In the genomic region with DNA sequence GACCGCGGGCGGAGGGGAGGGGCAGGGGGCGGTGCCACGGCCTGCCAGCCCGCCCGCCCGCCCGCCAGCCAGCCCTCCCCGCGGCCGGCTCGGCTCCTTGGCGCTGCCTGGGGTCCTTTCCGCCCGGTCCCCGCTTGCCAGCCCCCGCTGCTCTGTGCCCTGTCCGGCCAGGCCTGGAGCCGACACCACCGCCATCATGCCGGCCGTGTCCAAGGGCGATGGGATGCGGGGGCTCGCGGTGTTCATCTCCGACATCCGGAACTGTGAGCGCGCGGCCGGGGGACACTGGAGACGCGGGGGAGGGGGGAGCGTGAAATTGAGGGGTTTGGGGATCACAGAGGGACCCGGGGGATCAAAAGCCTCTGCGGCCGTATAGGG, we compare ENCODE assay signal across 8 cellular contexts. TPM values are rescaled to one million over a fixed set of nuclear protein-coding genes. Genes with fewer than 3 reads are reported as not detected.
DNase-seq lines count a peak whose midpoint lies in the region; ATAC-seq and TF ChIP-seq lines count a peak whose summit lies in the region.

A gene (plus strand): TSS at position 64 of the 378 bp plus-strand sequence. CDS start 133 bp downstream, at position 197.

- no peak for TF ChIP-seq CTCF in adrenal gland (IDR thresholded peaks at IDR 0.05)

- H3K4me1 ChIP-seq in adrenal gland (replicated peaks in 1 of 2) = peaks cover 28 to 40% of the 10 kb centered on the region in 2 donors

- TF ChIP-seq POLR2A in adrenal gland (IDR thresholded peaks at IDR 0.05) = peak in 1 of 2 donors; percentile 51

- peak within 1 kb of the TSS; percentile 88 for H3K4me3 Mint-ChIP-seq in stimulated activated memory B cell treated with anti-CD40 and anti-IgM and Interleukin-4, amounts not matched to agents 10 μg/mL and 1 μg/mL and 100 μg/mL, for 72 hours

- H3K4me3 ChIP-seq in adrenal gland (peak within 1 kb of the TSS; percentile 87 to 98 (median 91)), iPS-18c (ENCODE audit: insufficient read depth, low read depth, low read length) (peak within 1 kb of the TSS; percentile 81)

- H3K27me3 ChIP-seq in adrenal gland = no peaks in the 10 kb centered on the region

- peaks cover 36% of the 10 kb centered on the region for H3K4me1 Mint-ChIP-seq in stimulated activated memory B cell treated with anti-CD40 and anti-IgM and Interleukin-4, amounts not matched to agents 10 μg/mL and 1 μg/mL and 100 μg/mL, for 72 hours

- no peaks in the 10 kb centered on the region for H3K36me3 ChIP-seq in adrenal gland (replicated peaks in 1 of 2)

- no peaks in the 10 kb centered on the region for H3K9me3 ChIP-seq in adrenal gland (replicated peaks in 1 of 3)
- no peaks in the 10 kb centered on the region for H3K9me3 ChIP-seq in iPS-18c (ENCODE audit: control insufficient read depth, insufficient read depth, low read length)

- intact Hi-C loops in adrenal gland (cut with DNase I) = no loop called here

- H3K27ac ChIP-seq in adrenal gland = peak within 1 kb of the TSS; percentile 84 to 95 (median 94)

- WGBS in adrenal gland, 4 donors = 0 to 1% (median 1%) methylated on average over 21 to 39 of the region's 39 CpGs; no CpG with 5 or more reads in 1 of the 4 donors

- H3K27ac Mint-ChIP-seq in stimulated activated memory B cell treated with anti-CD40 and anti-IgM and Interleukin-4, amounts not matched to agents 10 μg/mL and 1 μg/mL and 100 μg/mL, for 72 hours = peak within 1 kb of the TSS; percentile 87

- no peak for ATAC-seq in stimulated activated memory B cell treated with anti-CD40 and anti-IgM and Interleukin-4, amounts not matched to agents 10 μg/mL and 1 μg/mL and 100 μg/mL, for 72 hours

- DNase-seq in stimulated activated CD8-positive, alpha-beta memory T cell treated with anti-CD3 and anti-CD28 coated beads, Interleukin-12 subunit alpha, Interleukin-12 subunit beta, amount 100 ng/mL, for 1 hour (ENCODE audit: low read depth) = peak; percentile 22
- DNase-seq in stimulated activated CD8-positive, alpha-beta memory T cell treated with anti-CD3 and anti-CD28 coated beads, Interleukin-4, amount 100 ng/mL, for 48 hours = no peak
- DNase-seq in adrenal gland = no peak
- no peak for DNase-seq in midbrain (lab: John Stamatoyannopoulos, UW)
- no peak for DNase-seq in NK-92 (lab: John Stamatoyannopoulos, UW; ENCODE audit: unreplicated experiment)
- DNase-seq in COLO829 (ENCODE audit: low spot score) = no peak

- no peaks in the 10 kb centered on the region for H3K27me3 Mint-ChIP-seq in stimulated activated memory B cell treated with anti-CD40 and anti-IgM and Interleukin-4, amounts not matched to agents 10 μg/mL and 1 μg/mL and 100 μg/mL, for 72 hours

- H3K9me3 Mint-ChIP-seq in stimulated activated memory B cell treated with anti-CD40 and anti-IgM and Interleukin-4, amounts not matched to agents 10 μg/mL and 1 μg/mL and 100 μg/mL, for 72 hours = no peaks in the 10 kb centered on the region

- peaks cover 17% of the 10 kb centered on the region for H3K36me3 Mint-ChIP-seq in stimulated activated memory B cell treated with anti-CD40 and anti-IgM and Interleukin-4, amounts not matched to agents 10 μg/mL and 1 μg/mL and 100 μg/mL, for 72 hours

RNA-seq across cellular contexts. Expression of the gene that starts here (rescaled TPM):
- total RNA-seq in adrenal gland = 100 to 1,000 TPM; 199 to 455 (median 265) TPM
- 100 to 1,000 TPM in 1 of 3 donors, 10 to 100 TPM in 2; 71.5 to 131 (median 90.3) TPM for polyA plus RNA-seq in adrenal gland
